In genomic region chr21:34307991-34308532, GRCh38 we compare ENCODE assay signal across 15 cellular contexts. TPM values are rescaled to one million over a fixed set of nuclear protein-coding genes. Genes with fewer than 3 reads are reported as not detected.
DNase-seq lines count a peak whose midpoint lies in the region; ATAC-seq and TF ChIP-seq lines count a peak whose summit lies in the region.
"Had no signal": no experiment of that assay in that cellular context is flagged by ENCODE, and none has a peak within 500 bp of the region (broad histone marks: within the 10 kb centered on the region; RNA-seq: fewer than 3 reads in every experiment).

No MANE protein-coding gene starts in this region.

- H3K36me3 ChIP-seq in PC-3 (ENCODE audit: low read depth, low read length) (no peaks in the 10 kb centered on the region), esophagus (ENCODE audit: control insufficient read depth in 2 of 2, insufficient read depth in 2 of 2, low read length in 1 of 2) (no peaks in the 10 kb centered on the region), osteoblast (ENCODE audit: insufficient read depth, low read length) (no peaks in the 10 kb centered on the region)
- H3K36me3 ChIP-seq: BE2C had no signal

- ATAC-seq in PC-3 = no peak

- peaks cover 16% of the 10 kb centered on the region; the same call in 1 of the 2 replicates for H3K27me3 ChIP-seq in PC-3 (ENCODE audit: low read length)
- no peaks in the 10 kb centered on the region for H3K27me3 ChIP-seq in esophagus (ENCODE audit: control insufficient read depth in 1 of 2, insufficient read depth in 2 of 2, low read length in 2 of 2)
- peaks cover 7% of the 10 kb centered on the region for H3K27me3 ChIP-seq in osteoblast (ENCODE audit: insufficient read depth, low read length)
- H3K27me3 ChIP-seq: BE2C had no signal

- H3F3A ChIP-seq in PC-3 (ENCODE audit: low read length, unreplicated experiment) = no peaks in the 10 kb centered on the region

- CTCF ChIA-PET in PC-3 (lab: Charles Lee) = no interaction called here

- POLR2A ChIA-PET in PC-3 (lab: Charles Lee; ENCODE audit: unreplicated experiment) = no interaction called here

- TF ChIP-seq CTCF in PC-3 (conservative IDR thresholded peaks at IDR 0.05; ENCODE audit: low read depth, low read length) (no peak), osteoblast (IDR thresholded peaks at IDR 0.05; ENCODE audit: extremely low read depth, low read depth, low read length) (no peak)

- H2AFZ ChIP-seq in PC-3 (ENCODE audit: low read length) = no peak overlapping the region
- no peak overlapping the region for H2AFZ ChIP-seq in osteoblast (ENCODE audit: low read length)

- DNase-seq in HT1080 (ENCODE audit: low read depth) (peak; percentile 24), PC-3 (peak; percentile 12), DMS 273 (lab: John Stamatoyannopoulos, UW; ENCODE audit: unreplicated experiment) (no peak), OCI-M1 (lab: John Stamatoyannopoulos, UW) (no peak), osteoblast (ENCODE audit: insufficient read length, low spot score, missing footprints) (no peak)
- DNase-seq: ACHN; BE2C; C1 segment of cervical spinal cord; CD4-positive, CD25-positive, alpha-beta regulatory T cell; CD8-positive, alpha-beta memory T cell; COR-L47; HCEC 1CT; IMR-90 had no signal

- no peak overlapping the region for H3K9ac ChIP-seq in PC-3 (ENCODE audit: low read length)

- H3K4me2 ChIP-seq in PC-3 (ENCODE audit: low read length) = no peak overlapping the region
- H3K4me2 ChIP-seq in osteoblast (ENCODE audit: insufficient read depth, low read length) = no peak overlapping the region

- WGBS in esophagus, 2 donors = 69 to 72% methylated on average over 5 of the region's 5 CpGs

- H4K20me1 ChIP-seq in PC-3 (ENCODE audit: low read length) = no peaks in the 10 kb centered on the region
- H4K20me1 ChIP-seq in osteoblast (ENCODE audit: insufficient read depth, low read length) = no peaks in the 10 kb centered on the region

- no TSS peak for BruUV-seq in PC-3 (replicated peaks; lab: Mats Ljungman, UMichigan)

- H3K27ac ChIP-seq in PC-3 (ENCODE audit: low read length) (no peak overlapping the region), esophagus (ENCODE audit: low read depth in 2 of 2, low read length in 1 of 2) (peak overlapping the region; percentile 46 to 87), osteoblast (ENCODE audit: low read depth, low read length) (no peak overlapping the region)
- H3K27ac ChIP-seq: HL-60 had no signal

- H3K4me1 ChIP-seq in PC-3 (ENCODE audit: insufficient read depth, low read length) (no peaks in the 10 kb centered on the region), esophagus (ENCODE audit: control insufficient read depth in 2 of 2, insufficient read depth in 2 of 2, low read length in 1 of 2) (peaks cover 4 to 6% of the 10 kb centered on the region in 2 donors), osteoblast (ENCODE audit: insufficient read depth, low read length) (no peaks in the 10 kb centered on the region)
- H3K4me1 ChIP-seq: BE2C had no signal

- intact Hi-C loops in PC-3 (cut with micrococcal nuclease) = no loop called here

- H3K9me2 ChIP-seq in PC-3 (replicated peaks; ENCODE audit: low read length) = no peaks in the 10 kb centered on the region

- no peak overlapping the region for H3K4me3 ChIP-seq in PC-3 (ENCODE audit: low read length)
- no peak overlapping the region for H3K4me3 ChIP-seq in esophagus (ENCODE audit: low read depth in 1 of 2, low read length in 2 of 2)
- no peak overlapping the region for H3K4me3 ChIP-seq in osteoblast (ENCODE audit: insufficient read depth, low read length)

- no peaks in the 10 kb centered on the region for H3K9me3 ChIP-seq in PC-3 (ENCODE audit: low read length)
- H3K9me3 ChIP-seq in esophagus (ENCODE audit: control insufficient read depth in 2 of 2, insufficient read depth in 1 of 2, low read depth in 1 of 2, low read length in 1 of 2) = no peaks in the 10 kb centered on the region
- no peaks in the 10 kb centered on the region for H3K9me3 ChIP-seq in osteoblast (ENCODE audit: low read depth, low read length)
- H3K9me3 ChIP-seq: BE2C had no signal

- H3K79me2 ChIP-seq in PC-3 (ENCODE audit: low read length) (no peaks in the 10 kb centered on the region), osteoblast (ENCODE audit: insufficient read depth, low read length) (no peaks in the 10 kb centered on the region)

RNA-seq across cellular contexts. Expression of gene KCNE2, which starts 55.7 kb away (rescaled TPM):
- total RNA-seq in HT1080 (2014; rRNA removed; shearing (Covaris generic)) = not detected in 2 replicates
- polyA plus RNA-seq in HT1080 (2015; cell fraction: cytosol; rRNA removed) = not detected in 2 replicates
- not detected in 2 replicates for polyA plus RNA-seq in HT1080 (2015; cell fraction: nucleus; rRNA removed)
- total RNA-seq in PC-3 (2014; rRNA removed) (not detected in 2 replicates), osteoblast (not detected in 2 replicates)
- polyA plus RNA-seq in esophagus = under 1 TPM; 0.07 to 0.14 TPM
- total RNA-seq: CD4-positive, CD25-positive, alpha-beta regulatory T cell; CD8-positive, alpha-beta memory T cell; IMR-90 had no signal
- polyA plus RNA-seq: CD8-positive, alpha-beta memory T cell; IMR-90 had no signal

Comparison
In these comparisons a context has a peak if more than half of its experiments do, and no peak if none do; other contexts are left out.
1. DNase-seq: peak in HT1080 (single experiment) and PC-3 (single experiment); none in DMS 273 (single experiment), OCI-M1 (single experiment) and osteoblast (single experiment).
2. H3K27ac ChIP-seq: peak in esophagus (2 of 2); none in PC-3 (single experiment) and osteoblast (single experiment).